ENCODE assay signal across 9 cellular contexts in genomic region chr4:74159397-74159709, GRCh38. TPM values are rescaled to one million over a fixed set of nuclear protein-coding genes. Genes with fewer than 3 reads are reported as not detected.
DNase-seq lines count a peak whose midpoint lies in the region; ATAC-seq, FAIRE-seq and TF ChIP-seq lines count a peak whose summit lies in the region.
"Had no signal": no experiment of that assay in that cellular context is flagged by ENCODE, and none has a peak within 500 bp of the region (broad histone marks: within the 10 kb centered on the region; RNA-seq: fewer than 3 reads in every experiment).

No MANE protein-coding gene starts in this region.

- peaks cover 18% of the 10 kb centered on the region for H3K4me1 ChIP-seq in HepG2 (ENCODE audit: insufficient read depth, low read length)
- H3K4me1 ChIP-seq in right lobe of liver, result peaks cover 0 to 19% (median 4%) of the 10 kb centered on the region in 4 donors
- H3K4me1 ChIP-seq in mesodermal cell (ENCODE audit: control insufficient read depth, insufficient read depth, low read length, poor library complexity, severe bottlenecking), result peaks cover 6% of the 10 kb centered on the region

- H3K27ac ChIP-seq in HepG2 (ENCODE audit: extremely low read length, insufficient read depth, low read length) (no peak overlapping the region), right lobe of liver (peak overlapping the region in 1 of 3 donors; percentile 56), mesodermal cell (ENCODE audit: low read depth, low read length, severe bottlenecking) (no peak overlapping the region)

- in situ Hi-C loops in HepG2 (cut with HindIII; ENCODE audit: extremely low pct_ligation_motif_present, low pct_unique_long_range_greater_than_20kb), result no loop called here

- no peak overlapping the region for H2AFZ ChIP-seq in HepG2 (ENCODE audit: low read length)

- no peaks in the 10 kb centered on the region for H3K9me3 Mint-ChIP-seq in activated naive CD8-positive, alpha-beta T cell treated with anti-CD3 and anti-CD28 coated beads, Interleukin-2, amount 50 U/mL, for 24 hours

- TF ChIP-seq RAD21 in HepG2 (CRISPR knock-in tag; IDR thresholded peaks at IDR 0.05), result no peak

- H3K4me3 ChIP-seq in HepG2 (replicated peaks in 1 of 3; ENCODE audit: insufficient read depth in 1 of 3, low read depth in 2 of 3, low read length in 3 of 3), result peak overlapping the region; percentile 78 to 88 (median 86); a peak in 5 of 6 replicates
- peak overlapping the region in 1 of 3 donors; percentile 69 for H3K4me3 ChIP-seq in right lobe of liver
- peak overlapping the region; percentile 61 for H3K4me3 ChIP-seq in mesodermal cell (ENCODE audit: extremely low read depth, insufficient read depth, low read length, poor library complexity, severe bottlenecking)

- H3K27ac Mint-ChIP-seq in activated naive CD8-positive, alpha-beta T cell treated with anti-CD3 and anti-CD28 coated beads, Interleukin-2, amount 50 U/mL, for 24 hours, result no peak overlapping the region

- peak overlapping the region; percentile 93 for H3K4me2 ChIP-seq in HepG2 (ENCODE audit: low read depth, low read length)

- H3K27me3 ChIP-seq in HepG2 (ENCODE audit: control insufficient read depth in 1 of 2, insufficient read depth in 2 of 2, low read length in 2 of 2) (no peaks in the 10 kb centered on the region), right lobe of liver (no peaks in the 10 kb centered on the region)

- DNase-seq in HepG2 (ENCODE audit: low spot score) (no peak), right lobe of liver (no peak), ureter (ENCODE audit: low spot score) (no peak), EL (no peak)
- no peak for DNase-seq in activated naive CD8-positive, alpha-beta T cell treated with anti-CD3 and anti-CD28 coated beads, Interleukin-2, amount 50 U/mL, for 24 hours
- DNase-seq in stimulated activated CD4-positive, alpha-beta T cell treated with anti-CD3 and anti-CD28 coated beads, Interleukin-12 subunit alpha, Interleukin-12 subunit beta, amount 100 ng/mL, for 4 hours, result no peak
- DNase-seq in activated CD4-positive, CD25-positive, alpha-beta regulatory T cell (lab: John Stamatoyannopoulos, UW), result no peak

- no peak for TF ChIP-seq EP300 in HepG2 (IDR thresholded peaks at IDR 0.05; ENCODE audit: low read depth in 2 of 2, low read length in 2 of 2)
- no peak for TF ChIP-seq EP300 in HepG2 (CRISPR knock-in tag; IDR thresholded peaks at IDR 0.05; ENCODE audit: borderline replicate concordance)

- TF ChIP-seq POLR2A in HepG2 (IDR thresholded peaks at IDR 0.05; ENCODE audit: insufficient read depth in 1 of 2, low read depth in 2 of 2, low read length in 2 of 2), result no peak
- no peak for TF ChIP-seq POLR2A in right lobe of liver (IDR thresholded peaks at IDR 0.05)

- H3K9me3 ChIP-seq in HepG2 (ENCODE audit: low read length), result no peaks in the 10 kb centered on the region
- no peaks in the 10 kb centered on the region for H3K9me3 ChIP-seq in right lobe of liver
- H3K9me3 ChIP-seq in mesodermal cell (ENCODE audit: control insufficient read depth, low read length), result no peaks in the 10 kb centered on the region

- no peak for FAIRE-seq in HepG2 (lab: Jason Lieb, UNC)
- FAIRE-seq: D721Med had no signal

- POLR2A ChIA-PET in HepG2 (lab: Yijun Ruan, JAX), result no interaction called here

- BruUV-seq in HepG2 (replicated peaks; lab: Mats Ljungman, UMichigan), result no TSS peak

- H3K27me3 Mint-ChIP-seq in activated naive CD8-positive, alpha-beta T cell treated with anti-CD3 and anti-CD28 coated beads, Interleukin-2, amount 50 U/mL, for 24 hours, result no peaks in the 10 kb centered on the region

- H3K36me3 ChIP-seq in HepG2 (replicated peaks in 1 of 2; ENCODE audit: control insufficient read depth in 1 of 2, insufficient read depth in 2 of 2, low read length in 2 of 2) (peaks cover 3 to 13% of the 10 kb centered on the region in 2 experiments; a peak in 3 of 5 replicates), right lobe of liver (peaks cover 0 to 8% (median 0%) of the 10 kb centered on the region in 4 donors), mesodermal cell (ENCODE audit: control insufficient read depth, insufficient read depth, low read length) (peaks cover 25% of the 10 kb centered on the region)

- H3K4me1 Mint-ChIP-seq in activated naive CD8-positive, alpha-beta T cell treated with anti-CD3 and anti-CD28 coated beads, Interleukin-2, amount 50 U/mL, for 24 hours, result peaks cover 27% of the 10 kb centered on the region

- TF ChIP-seq CTCF in HepG2 (CRISPR knock-in tag; IDR thresholded peaks at IDR 0.05) (no peak), right lobe of liver (IDR thresholded peaks at IDR 0.05) (no peak)

- CTCF ChIA-PET in HepG2 (lab: Yijun Ruan, JAX; ENCODE audit: low intra/inter-chr PET ratio, low total read pairs), result no interaction called here

- peak overlapping the region; percentile 93 for H3K4me3 Mint-ChIP-seq in activated naive CD8-positive, alpha-beta T cell treated with anti-CD3 and anti-CD28 coated beads, Interleukin-2, amount 50 U/mL, for 24 hours

- peaks cover 31% of the 10 kb centered on the region for H3K79me2 ChIP-seq in HepG2 (ENCODE audit: insufficient read depth, low read length)

- no peaks in the 10 kb centered on the region for H4K20me1 ChIP-seq in HepG2 (ENCODE audit: insufficient read depth, low read length)

- peak overlapping the region; percentile 90; the same call in 1 of the 2 replicates for H3K9ac ChIP-seq in HepG2 (ENCODE audit: insufficient read depth, low read depth, low read length)

- WGBS in HepG2 (ENCODE audit: low lambda C conversion rate), result 92% methylated on average over 1 of the region's 1 CpG
- 36% methylated on average over 1 of the region's 1 CpG for WGBS in right lobe of liver (ENCODE audit: insufficient coverage, low coverage, low lambda C conversion rate, missing lambda C conversion rate)
- WGBS in mesodermal cell (ENCODE audit: insufficient coverage in 2 of 2), 2 experiments, result no CpG with 5 or more reads among the region's 1 CpG

- peaks cover 42% of the 10 kb centered on the region for H3K36me3 Mint-ChIP-seq in activated naive CD8-positive, alpha-beta T cell treated with anti-CD3 and anti-CD28 coated beads, Interleukin-2, amount 50 U/mL, for 24 hours (ENCODE audit: low read depth)

- intact Hi-C loops in HepG2 (cut with micrococcal nuclease; ENCODE audit: unreplicated experiment) (no loop called here), right lobe of liver (cut with DNase I) (no loop called here)

- ATAC-seq in HepG2 (no peak), right lobe of liver (no peak)
- ATAC-seq in activated naive CD8-positive, alpha-beta T cell treated with anti-CD3 and anti-CD28 coated beads, Interleukin-2, amount 50 U/mL, for 24 hours, result no peak

TF ChIP-seq in HepG2, 621 proteins besides CTCF, POLR2A, EP300 and RAD21 (continues in another document):
- TF ChIP-seq ISX (CRISPR knock-in tag; conservative IDR thresholded peaks at IDR 0.05), result no peak
- no peak for TF ChIP-seq ZNF550 (CRISPR knock-in tag; IDR thresholded peaks at IDR 0.05; ENCODE audit: borderline replicate concordance)
- TF ChIP-seq ZXDC (CRISPR knock-in tag; IDR thresholded peaks at IDR 0.05), result no peak
- TF ChIP-seq ZBTB7B (CRISPR knock-in tag; IDR thresholded peaks at IDR 0.05), result no peak
- TF ChIP-seq NAIF1 (CRISPR knock-in tag; IDR thresholded peaks at IDR 0.05; ENCODE audit: borderline replicate concordance), result no peak
- TF ChIP-seq REXO4 (CRISPR knock-in tag; IDR thresholded peaks at IDR 0.05; ENCODE audit: borderline replicate concordance), result no peak

RNA-seq across cellular contexts. Expression of gene MTHFD2L, which starts 1.4 kb away (rescaled TPM):
- total RNA-seq in HepG2 (2016; rRNA removed; fragmentation: Illumina TruSeq; extraction: Trizol) (11.2 and 14.9 TPM in 2 replicates), right lobe of liver (10 to 100 TPM; 18.8 to 45.5 (median 26.5) TPM), ureter (15.9 TPM)
- 36.2 and 41.6 TPM in 2 replicates for total RNA-seq in HepG2 (2016; cell fraction: cytosol; rRNA removed; fragmentation: Illumina TruSeq; extraction: Trizol; ENCODE audit: low read depth)
- 10.3 and 13.4 TPM in 2 replicates for total RNA-seq in HepG2 (2016; cell fraction: insoluble cytoplasmic fraction; rRNA removed; fragmentation: Illumina TruSeq; extraction: Trizol)
- total RNA-seq in HepG2 (2016; cell fraction: membrane; rRNA removed; fragmentation: Illumina TruSeq; extraction: Trizol), result 23.7 and 23.8 TPM in 2 replicates
- 29.5 and 31.0 TPM in 2 replicates for total RNA-seq in HepG2 (2016; cell fraction: nucleus; rRNA removed; fragmentation: Illumina TruSeq; extraction: Trizol)
- polyA plus RNA-seq in HepG2 (2011; rRNA removed), result 8.0 and 10.5 TPM in 2 replicates
- polyA plus RNA-seq in HepG2 (2011; cell fraction: cytosol; rRNA removed), result 2.9 and 4.8 TPM in 2 replicates
- polyA plus RNA-seq in HepG2 (2011; cell fraction: nucleus; rRNA removed), result 5.4 and 7.8 TPM in 2 replicates
- 7.8 and 8.7 TPM in 2 replicates for polyA plus RNA-seq in HepG2 (2012)
- polyA plus RNA-seq in HepG2 (2016; cell fraction: cytosol; fragmentation: Illumina TruSeq; extraction: Trizol; ENCODE audit: low read depth), result 17.5 and 27.6 TPM in 2 replicates
- 18.4 and 19.3 TPM in 2 replicates for polyA plus RNA-seq in HepG2 (2016; cell fraction: insoluble cytoplasmic fraction; fragmentation: Illumina TruSeq; extraction: Trizol; ENCODE audit: low read depth)
- 20.0 and 23.5 TPM in 2 replicates for polyA plus RNA-seq in HepG2 (2016; cell fraction: membrane; fragmentation: Illumina TruSeq; extraction: Trizol; ENCODE audit: low read depth)
- polyA plus RNA-seq in HepG2 (2016; cell fraction: nucleus; fragmentation: Illumina TruSeq; extraction: Trizol; ENCODE audit: insufficient read depth, low read depth), result 21.6 and 22.3 TPM in 2 replicates
- 5.1 and 6.2 TPM in 2 replicates for polyA minus RNA-seq in HepG2 (2011; rRNA and poly(A)+ RNA removed; ENCODE audit: low replicate concordance)
- polyA minus RNA-seq in HepG2 (2011; cell fraction: cytosol; rRNA and poly(A)+ RNA removed), result 3.6 and 4.0 TPM in 2 replicates
- 48.3 and 57.2 TPM in 2 replicates for polyA minus RNA-seq in HepG2 (2011; cell fraction: nucleus; rRNA and poly(A)+ RNA removed)
- polyA plus RNA-seq in mesodermal cell (2013, experiment 1 of 2), result 7.8 TPM
- polyA plus RNA-seq in mesodermal cell (2013, experiment 2 of 2), result 7.0 TPM
